In genomic region chr13:66205807-66206206, GRCh38 we compare ENCODE assay signal across 3 cellular contexts.
"Had no signal": no experiment of that assay in that cellular context is flagged by ENCODE, and none has a peak within 500 bp of the region (broad histone marks: within the 10 kb centered on the region; RNA-seq: fewer than 3 reads in every experiment).

No MANE protein-coding gene starts in this region.

- H3K4me3 ChIP-seq: GM12878 had no signal

- ATAC-seq: GM12878 had no signal

- DNase-seq: GDM1, GF-D8 had no signal
